Comparison of ENCODE assay signal across 23 cellular contexts in the genomic region with DNA sequence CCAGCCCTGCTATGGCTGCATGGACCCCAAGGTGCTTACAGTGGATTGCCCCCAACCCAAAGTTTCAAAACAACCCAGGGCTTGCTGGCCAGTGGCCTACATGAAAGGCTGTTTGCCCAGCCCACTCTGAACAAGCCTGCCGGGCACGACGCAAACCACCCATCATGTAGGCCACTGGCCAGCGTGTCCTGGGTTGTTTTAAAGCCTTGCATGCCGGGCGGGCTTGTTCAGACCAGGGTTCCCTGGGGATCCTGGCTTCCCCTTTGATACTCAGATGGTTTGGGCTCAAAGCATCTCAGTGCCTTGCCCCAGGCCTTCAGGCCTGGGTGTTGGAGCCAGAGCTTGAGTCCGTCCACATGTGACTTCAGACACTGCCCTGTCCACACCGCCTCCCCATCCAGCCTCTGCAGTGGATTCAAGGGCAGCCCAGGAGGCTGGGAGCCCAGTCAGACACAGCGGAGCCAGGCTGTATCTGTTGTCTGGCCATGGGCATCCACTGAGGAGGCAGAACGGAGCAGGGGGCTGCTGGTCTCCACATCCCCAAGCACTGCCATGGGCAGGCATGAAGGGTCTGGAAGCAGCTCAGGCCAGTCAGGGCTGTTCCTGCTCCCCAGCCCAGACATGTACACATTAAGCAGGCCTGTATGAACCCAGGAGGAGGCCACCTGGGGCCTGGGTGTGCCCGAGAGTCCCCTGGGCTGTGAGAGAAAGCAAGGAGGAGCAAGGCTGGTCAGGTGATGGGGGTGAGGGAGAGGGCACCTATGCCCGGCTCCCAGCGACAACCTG. TPM values are rescaled to one million over a fixed set of nuclear protein-coding genes. Genes with fewer than 3 reads are reported as not detected.
A peak's percentile ranks its signal among the peaks of the same experiment; 100 is the strongest.
DNase-seq lines count a peak whose midpoint lies in the region; ATAC-seq, FAIRE-seq and TF ChIP-seq lines count a peak whose summit lies in the region.
"Had no signal": no experiment of that assay in that cellular context is flagged by ENCODE, and none has a peak within 500 bp of the region (broad histone marks: within the 10 kb centered on the region; RNA-seq: fewer than 3 reads in every experiment).

No MANE protein-coding gene starts in this region.

- H3K4me1 Mint-ChIP-seq in activated naive CD8-positive, alpha-beta T cell treated with anti-CD3 and anti-CD28 coated beads, Interleukin-2, amount 50 U/mL, for 24 hours, result peaks cover 26% of the 10 kb centered on the region
- H3K4me1 Mint-ChIP-seq in activated naive CD8-positive, alpha-beta T cell treated with anti-CD3 and anti-CD28 coated beads for 36 hours, result peaks cover 24% of the 10 kb centered on the region
- H3K4me1 Mint-ChIP-seq in T-helper 17 cell, result peaks cover 18% of the 10 kb centered on the region

- H3K4me3 Mint-ChIP-seq in activated naive CD8-positive, alpha-beta T cell treated with anti-CD3 and anti-CD28 coated beads, Interleukin-2, amount 50 U/mL, for 24 hours, result no peak overlapping the region
- no peak overlapping the region for H3K4me3 Mint-ChIP-seq in activated naive CD8-positive, alpha-beta T cell treated with anti-CD3 and anti-CD28 coated beads for 36 hours
- H3K4me3 Mint-ChIP-seq in T-helper 17 cell, result no peak overlapping the region
- H3K4me3 Mint-ChIP-seq: nephron, T-cell had no signal

- H3K9me3 ChIP-seq in kidney (ENCODE audit: control insufficient read depth in 1 of 2, low read length in 2 of 2), result no peaks in the 10 kb centered on the region
- no peaks in the 10 kb centered on the region for H3K9me3 ChIP-seq in tibial artery
- no peaks in the 10 kb centered on the region for H3K9me3 ChIP-seq in T-helper 17 cell (ENCODE audit: control insufficient read depth, low read length, poor library complexity, severe bottlenecking)
- H3K9me3 ChIP-seq: gastroesophageal sphincter had no signal

- no peaks in the 10 kb centered on the region for H3K27me3 ChIP-seq in tibial artery
- H3K27me3 ChIP-seq: gastroesophageal sphincter had no signal

- no peaks in the 10 kb centered on the region for H3K9me3 Mint-ChIP-seq in activated naive CD8-positive, alpha-beta T cell treated with anti-CD3 and anti-CD28 coated beads, Interleukin-2, amount 50 U/mL, for 24 hours
- no peaks in the 10 kb centered on the region for H3K9me3 Mint-ChIP-seq in activated naive CD8-positive, alpha-beta T cell treated with anti-CD3 and anti-CD28 coated beads for 36 hours
- H3K9me3 Mint-ChIP-seq: nephron, T-cell had no signal

- H3K36me3 Mint-ChIP-seq in activated naive CD8-positive, alpha-beta T cell treated with anti-CD3 and anti-CD28 coated beads, Interleukin-2, amount 50 U/mL, for 24 hours (ENCODE audit: low read depth), result no peaks in the 10 kb centered on the region
- H3K36me3 Mint-ChIP-seq in activated naive CD8-positive, alpha-beta T cell treated with anti-CD3 and anti-CD28 coated beads for 36 hours, result no peaks in the 10 kb centered on the region
- no peaks in the 10 kb centered on the region for H3K36me3 Mint-ChIP-seq in T-helper 17 cell (ENCODE audit: low read depth)
- H3K36me3 Mint-ChIP-seq: T-cell had no signal

- TF ChIP-seq CTCF in RWPE1 (conservative IDR thresholded peaks at IDR 0.05; ENCODE audit: low read depth), result no peak
- TF ChIP-seq CTCF in kidney (IDR thresholded peaks at IDR 0.05; ENCODE audit: borderline replicate concordance, extremely low read depth, insufficient read depth), result no peak
- TF ChIP-seq CTCF in tibial artery (IDR thresholded peaks at IDR 0.05), result no peak

- no peak overlapping the region for H3K27ac Mint-ChIP-seq in activated naive CD8-positive, alpha-beta T cell treated with anti-CD3 and anti-CD28 coated beads, Interleukin-2, amount 50 U/mL, for 24 hours
- H3K27ac Mint-ChIP-seq in activated naive CD8-positive, alpha-beta T cell treated with anti-CD3 and anti-CD28 coated beads for 36 hours, result no peak overlapping the region
- no peak overlapping the region for H3K27ac Mint-ChIP-seq in T-helper 17 cell
- H3K27ac Mint-ChIP-seq: T-cell had no signal

- CTCF ChIA-PET in RWPE1 (lab: Yijun Ruan, JAX), result interaction anchor here (1.7 kb wide), 1 partner anchor 25 kb away, joined by 4 read pairs; no protein-coding TSS in a partner anchor

- FAIRE-seq in kidney (lab: Jason Lieb, UNC), result no peak
- FAIRE-seq: urothelium cell line had no signal

- H3K4me1 ChIP-seq in kidney (ENCODE audit: control insufficient read depth in 1 of 2, insufficient read depth in 1 of 2, low read depth in 1 of 2, low read length in 2 of 2) (peaks cover 16 to 25% of the 10 kb centered on the region in 2 donors), tibial artery (peaks cover 0 to 67% (median 65%) of the 10 kb centered on the region in 4 donors)

- H3K36me3 ChIP-seq in kidney (ENCODE audit: control insufficient read depth in 1 of 2, insufficient read depth in 2 of 2, low read length in 2 of 2) (no peaks in the 10 kb centered on the region), tibial artery (peaks cover 0 to 6% (median 0%) of the 10 kb centered on the region in 3 donors)
- H3K36me3 ChIP-seq: gastroesophageal sphincter had no signal

- intact Hi-C loops in kidney (cut with DNase I), result no loop called here
- intact Hi-C loops in tibial artery (cut with DNase I; ENCODE audit: low total_unique reads), result loop anchor here (10.0 kb wide), 1 partner anchor 131 kb away; the partner anchor contains the start of genes GLUD1 and SHLD2

- ATAC-seq in activated naive CD8-positive, alpha-beta T cell treated with anti-CD3 and anti-CD28 coated beads, Interleukin-2, amount 50 U/mL, for 24 hours, result no peak
- ATAC-seq in GM18511 (IDR thresholded peaks at IDR 0.05; ENCODE audit: unreplicated experiment) (no peak), T-helper 17 cell (no peak)
- ATAC-seq: gastroesophageal sphincter, T-cell had no signal

- POLR2A ChIA-PET in RWPE1 (lab: Yijun Ruan, JAX; ENCODE audit: low non-redundant PET), result no interaction called here

- H3K4me3 ChIP-seq in kidney (ENCODE audit: low read length in 2 of 2), result no peak overlapping the region
- H3K4me3 ChIP-seq in tibial artery, result no peak overlapping the region
- H3K4me3 ChIP-seq: gastroesophageal sphincter had no signal

- H3K27me3 Mint-ChIP-seq in activated naive CD8-positive, alpha-beta T cell treated with anti-CD3 and anti-CD28 coated beads, Interleukin-2, amount 50 U/mL, for 24 hours, result peaks cover 8% of the 10 kb centered on the region
- H3K27me3 Mint-ChIP-seq in activated naive CD8-positive, alpha-beta T cell treated with anti-CD3 and anti-CD28 coated beads for 36 hours, result no peaks in the 10 kb centered on the region
- no peaks in the 10 kb centered on the region for H3K27me3 Mint-ChIP-seq in T-helper 17 cell
- H3K27me3 Mint-ChIP-seq: T-cell had no signal

- peak; percentile 1 for DNase-seq in activated naive CD8-positive, alpha-beta T cell treated with anti-CD3 and anti-CD28 coated beads, Interleukin-2, amount 50 U/mL, for 24 hours
- no peak for DNase-seq in activated naive CD8-positive, alpha-beta T cell treated with anti-CD3 and anti-CD28 coated beads for 36 hours
- DNase-seq in RWPE1 (ENCODE audit: low spot score) (no peak), kidney (peak; percentile 58), tibial artery (peak in 1 of 2 donors; percentile 77), NCI-H1436 treated with DMSO at 0.1 percent for 48 hours (lab: John Stamatoyannopoulos, UW) (no peak), T-helper 17 cell (no peak)
- DNase-seq: mammary epithelial cell; NCI-H1092 treated with DMSO at 0.1 percent for 48 hours; NCI-H2107; NCI-H82; stimulated activated naive CD4-positive, alpha-beta T cell had no signal

- H3K27ac ChIP-seq in RWPE1, result peak overlapping the region; percentile 41
- H3K27ac ChIP-seq in kidney (ENCODE audit: low read depth in 2 of 2, low read length in 2 of 2), result no peak overlapping the region
- peak overlapping the region; percentile 70 to 100 for H3K27ac ChIP-seq in tibial artery
- H3K27ac ChIP-seq: epithelial cell of prostate, KMS-11, VCaP had no signal

- no peak overlapping the region for H3K9ac ChIP-seq in kidney (ENCODE audit: low read length in 2 of 2)
- H3K9ac ChIP-seq: KMS-11 had no signal

RNA-seq across cellular contexts. Expression of gene ADIRF, which starts 4.0 kb away (rescaled TPM):
- total RNA-seq in activated naive CD8-positive, alpha-beta T cell treated with anti-CD3 and anti-CD28 coated beads for 36 hours, result not detected
- 357 TPM for total RNA-seq in kidney
- 897 TPM for polyA plus RNA-seq in kidney (ENCODE audit: insufficient read depth, low read depth, low replicate concordance)
- total RNA-seq in T-helper 17 cell, result under 1 TPM in 1 of 2 donors, not detected in 1; 0.42 TPM
- total RNA-seq: Daoy, H4 had no signal

RNA-seq across cellular contexts. Expression of gene SNCG, which starts 5.9 kb away (rescaled TPM):
- not detected for total RNA-seq in activated naive CD8-positive, alpha-beta T cell treated with anti-CD3 and anti-CD28 coated beads for 36 hours
- total RNA-seq in kidney (41.3 TPM), T-helper 17 cell (not detected)
- 92.8 TPM for polyA plus RNA-seq in kidney (ENCODE audit: insufficient read depth, low read depth, low replicate concordance)

RNA-seq across cellular contexts. Expression of gene MMRN2, which starts 6.8 kb away (rescaled TPM):
- total RNA-seq in activated naive CD8-positive, alpha-beta T cell treated with anti-CD3 and anti-CD28 coated beads for 36 hours, result not detected
- 65.9 TPM for total RNA-seq in kidney
- polyA plus RNA-seq in kidney (ENCODE audit: insufficient read depth, low read depth, low replicate concordance), result 19.9 TPM
- total RNA-seq in T-helper 17 cell, result 1 to 10 TPM in 1 of 2 donors, under 1 TPM in 1; 0.42 to 1.6 TPM

RNA-seq across cellular contexts. Expression of gene FAM25A, which starts 55.8 kb away (rescaled TPM):
- not detected for total RNA-seq in activated naive CD8-positive, alpha-beta T cell treated with anti-CD3 and anti-CD28 coated beads for 36 hours
- total RNA-seq in kidney (not detected), T-helper 17 cell (not detected)
- not detected for polyA plus RNA-seq in kidney (ENCODE audit: insufficient read depth, low read depth, low replicate concordance)
- total RNA-seq: Daoy, gastroesophageal sphincter, H4, pulmonary artery endothelial cell, T-cell had no signal

Comparison
In these comparisons a context has a peak if more than half of its experiments do, and no peak if none do; other contexts are left out.
1. DNase-seq: peak in activated naive CD8-positive, alpha-beta T cell treated with anti-CD3 and anti-CD28 coated beads, Interleukin-2, amount 50 U/mL, for 24 hours (single experiment) and kidney (single experiment); none in activated naive CD8-positive, alpha-beta T cell treated with anti-CD3 and anti-CD28 coated beads for 36 hours (single experiment), RWPE1 (single experiment), NCI-H1436 treated with DMSO at 0.1 percent for 48 hours (single experiment) and T-helper 17 cell (0 of 3).
2. H3K27ac ChIP-seq: peak in RWPE1 (single experiment) and tibial artery (2 of 2); none in kidney (0 of 2).
3. RNA of gene ADIRF, which starts 4.0 kb away (total RNA-seq): 357 TPM in kidney (single experiment); 0.42 TPM in T-helper 17 cell and not detected in activated naive CD8-positive, alpha-beta T cell treated with anti-CD3 and anti-CD28 coated beads for 36 hours; every median in the first group is over 100 times any median in the second.
4. RNA of gene SNCG, which starts 5.9 kb away (total RNA-seq): 41.3 TPM in kidney (single experiment); not detected in activated naive CD8-positive, alpha-beta T cell treated with anti-CD3 and anti-CD28 coated beads for 36 hours and not detected in T-helper 17 cell; every median in the first group is over 10 times any median in the second.
5. RNA of gene MMRN2, which starts 6.8 kb away (total RNA-seq): 65.9 TPM in kidney (single experiment); 0.42 to 1.6 TPM in T-helper 17 cell and not detected in activated naive CD8-positive, alpha-beta T cell treated with anti-CD3 and anti-CD28 coated beads for 36 hours; every median in the first group is over 10 times any median in the second.